30 cellular contexts compared by ENCODE assay signal in genomic region chr4:185238750-185239149, GRCh38. TPM values are rescaled to one million over a fixed set of nuclear protein-coding genes. Genes with fewer than 3 reads are reported as not detected.
A peak's percentile ranks its signal among the peaks of the same experiment; 100 is the strongest.
DNase-seq lines count a peak whose midpoint lies in the region; TF ChIP-seq lines count a peak whose summit lies in the region.
"Had no signal": no experiment of that assay in that cellular context is flagged by ENCODE, and none has a peak within 500 bp of the region (broad histone marks: within the 10 kb centered on the region; RNA-seq: fewer than 3 reads in every experiment).

No MANE protein-coding gene starts in this region.

- TF ChIP-seq CTCF in chondrocyte (IDR thresholded peaks at IDR 0.05), result no peak
- no peak for TF ChIP-seq CTCF in osteoblast (IDR thresholded peaks at IDR 0.05; ENCODE audit: extremely low read depth, low read depth, low read length)

- no peaks in the 10 kb centered on the region for H3K36me3 ChIP-seq in osteoblast (ENCODE audit: insufficient read depth, low read length)
- H3K36me3 ChIP-seq: cardiac muscle cell, heart left ventricle, neutrophil, thyroid gland, vagina had no signal

- CTCF ChIA-PET in activated CD4-positive, alpha-beta memory T cell treated with anti-CD3 and anti-CD28 coated beads for 36 hours (lab: Charles Lee), result no interaction called here
- CTCF ChIA-PET in activated CD4-positive, alpha-beta memory T cell treated with anti-CD3 and anti-CD28 coated beads, Interleukin-2, amount 10 ng/mL, durations not matched to agents 7 days and 5 days (lab: Charles Lee), result no interaction called here

- H4K20me1 ChIP-seq in osteoblast (ENCODE audit: insufficient read depth, low read length), result peaks cover 26% of the 10 kb centered on the region

- H3K27ac Mint-ChIP-seq in activated CD4-positive, alpha-beta memory T cell treated with anti-CD3 and anti-CD28 coated beads for 36 hours, result peak overlapping the region; percentile 68
- H3K27ac Mint-ChIP-seq in activated CD4-positive, alpha-beta memory T cell treated with anti-CD3 and anti-CD28 coated beads, Interleukin-2, amount 10 ng/mL, durations not matched to agents 7 days and 5 days, result no peak overlapping the region
- H3K27ac Mint-ChIP-seq in chondrocyte (ENCODE audit: unreplicated experiment), result peak overlapping the region; percentile 74
- H3K27ac Mint-ChIP-seq: B cell, mesothelial cell of epicardium, progenitor cell of endocrine pancreas, WTC11 had no signal

- peaks cover 37% of the 10 kb centered on the region for H3K4me1 Mint-ChIP-seq in activated CD4-positive, alpha-beta memory T cell treated with anti-CD3 and anti-CD28 coated beads for 36 hours (ENCODE audit: low read depth)
- peaks cover 10% of the 10 kb centered on the region for H3K4me1 Mint-ChIP-seq in activated CD4-positive, alpha-beta memory T cell treated with anti-CD3 and anti-CD28 coated beads, Interleukin-2, amount 10 ng/mL, durations not matched to agents 7 days and 5 days
- peaks cover 66% of the 10 kb centered on the region for H3K4me1 Mint-ChIP-seq in chondrocyte (ENCODE audit: low read depth)

- no peaks in the 10 kb centered on the region for H3K9me3 ChIP-seq in osteoblast (ENCODE audit: low read depth, low read length)
- H3K9me3 ChIP-seq: neutrophil, thyroid gland, vagina had no signal

- DNase-seq in activated CD4-positive, alpha-beta memory T cell treated with anti-CD3 and anti-CD28 coated beads for 36 hours, result no peak
- no peak for DNase-seq in activated CD4-positive, alpha-beta memory T cell treated with anti-CD3 and anti-CD28 coated beads, Interleukin-2, amount 10 ng/mL, durations not matched to agents 7 days and 5 days
- DNase-seq in chondrocyte (ENCODE audit: low spot score), result no peak
- DNase-seq in osteoblast (ENCODE audit: insufficient read length, low spot score, missing footprints), result no peak
- DNase-seq in T-helper 9 cell, result no peak
- DNase-seq in mesenteric fat pad (ENCODE audit: low spot score), result no peak
- no peak for DNase-seq in occipital lobe (lab: John Stamatoyannopoulos, UW)
- DNase-seq: aorta; CD4-positive, alpha-beta memory T cell; cortex of kidney; effector memory CD8-positive, alpha-beta T cell; foreskin keratinocyte; heart left ventricle; NCI-H1417 treated with DMSO at 0.1 percent for 48 hours; NCI-H2081; NCI-H510A; NK-92 treated with Interleukin-12 subunit alpha and Interleukin-12 subunit beta, amount 100 ng/mL, for 24 hours; T-helper 1 cell; thyroid gland had no signal

- H3K79me2 ChIP-seq in osteoblast (ENCODE audit: insufficient read depth, low read length), result peaks cover 60% of the 10 kb centered on the region

- H3K9me3 Mint-ChIP-seq in activated CD4-positive, alpha-beta memory T cell treated with anti-CD3 and anti-CD28 coated beads for 36 hours, result no peaks in the 10 kb centered on the region
- H3K9me3 Mint-ChIP-seq in activated CD4-positive, alpha-beta memory T cell treated with anti-CD3 and anti-CD28 coated beads, Interleukin-2, amount 10 ng/mL, durations not matched to agents 7 days and 5 days, result no peaks in the 10 kb centered on the region
- H3K9me3 Mint-ChIP-seq in chondrocyte (ENCODE audit: low read depth), result no peaks in the 10 kb centered on the region
- H3K9me3 Mint-ChIP-seq: activated T-helper 1 cell treated with anti-CD3 and anti-CD28 coated beads, Interleukin-12 subunit alpha, Interleukin-12 subunit beta, Interleukin-2, Interleukin-4 antibody, amounts not matched to agents 30 ng/mL and 10 ng/mL and 1 ng/mL, durations not matched to agents 14 hours and 24 hours and 36 hours; effector memory CD8-positive, alpha-beta T cell had no signal

- intact Hi-C loops in activated CD4-positive, alpha-beta memory T cell treated with anti-CD3 and anti-CD28 coated beads for 36 hours (cut with micrococcal nuclease), result loop anchor here (1.0 to 2.0 kb wide), 3 partner anchors 16 to 157 kb away; partner anchors contain the start of gene LRP2BP

- no peak overlapping the region for H3K4me3 ChIP-seq in osteoblast (ENCODE audit: insufficient read depth, low read length)
- H3K4me3 ChIP-seq: cardiac muscle cell, GM12878, heart left ventricle, SK-N-MC, thyroid gland, vagina had no signal

- H3K4me2 ChIP-seq in osteoblast (ENCODE audit: insufficient read depth, low read length), result peak overlapping the region; percentile 41

- H3K36me3 Mint-ChIP-seq in activated CD4-positive, alpha-beta memory T cell treated with anti-CD3 and anti-CD28 coated beads for 36 hours, result no peaks in the 10 kb centered on the region
- H3K36me3 Mint-ChIP-seq in activated CD4-positive, alpha-beta memory T cell treated with anti-CD3 and anti-CD28 coated beads, Interleukin-2, amount 10 ng/mL, durations not matched to agents 7 days and 5 days (ENCODE audit: low read depth), result peaks cover 4% of the 10 kb centered on the region
- H3K36me3 Mint-ChIP-seq in chondrocyte (ENCODE audit: low read depth), result no peaks in the 10 kb centered on the region

- TF ChIP-seq RAD21 in Ishikawa (IDR thresholded peaks at IDR 0.05; ENCODE audit: low read depth), result no peak

- H3K4me1 ChIP-seq in osteoblast (ENCODE audit: insufficient read depth, low read length), result peaks cover 33% of the 10 kb centered on the region
- H3K4me1 ChIP-seq: foreskin keratinocyte, vagina had no signal

- no peak overlapping the region for H3K4me3 Mint-ChIP-seq in activated CD4-positive, alpha-beta memory T cell treated with anti-CD3 and anti-CD28 coated beads for 36 hours
- H3K4me3 Mint-ChIP-seq in activated CD4-positive, alpha-beta memory T cell treated with anti-CD3 and anti-CD28 coated beads, Interleukin-2, amount 10 ng/mL, durations not matched to agents 7 days and 5 days, result no peak overlapping the region
- H3K4me3 Mint-ChIP-seq in chondrocyte (ENCODE audit: unreplicated experiment), result no peak overlapping the region
- H3K4me3 Mint-ChIP-seq: activated T-helper 1 cell treated with anti-CD3 and anti-CD28 coated beads, Interleukin-12 subunit alpha, Interleukin-12 subunit beta, Interleukin-2, Interleukin-4 antibody, amounts not matched to agents 30 ng/mL and 10 ng/mL and 1 ng/mL, durations not matched to agents 14 hours and 24 hours and 36 hours; B cell; CD4-positive, alpha-beta memory T cell; effector memory CD8-positive, alpha-beta T cell; mesothelial cell of epicardium; WTC11 had no signal

- no peaks in the 10 kb centered on the region for H3K27me3 Mint-ChIP-seq in activated CD4-positive, alpha-beta memory T cell treated with anti-CD3 and anti-CD28 coated beads for 36 hours
- H3K27me3 Mint-ChIP-seq in activated CD4-positive, alpha-beta memory T cell treated with anti-CD3 and anti-CD28 coated beads, Interleukin-2, amount 10 ng/mL, durations not matched to agents 7 days and 5 days, result no peaks in the 10 kb centered on the region
- no peaks in the 10 kb centered on the region for H3K27me3 Mint-ChIP-seq in chondrocyte (ENCODE audit: low read depth)
- H3K27me3 Mint-ChIP-seq: B cell; CD4-positive, alpha-beta memory T cell; effector memory CD8-positive, alpha-beta T cell; progenitor cell of endocrine pancreas had no signal

- no peak for TF ChIP-seq EP300 in Ishikawa (IDR thresholded peaks at IDR 0.05; ENCODE audit: borderline replicate concordance)

- H3K27me3 ChIP-seq in osteoblast (ENCODE audit: insufficient read depth, low read length), result no peaks in the 10 kb centered on the region
- H3K27me3 ChIP-seq: cardiac muscle cell, foreskin keratinocyte, heart left ventricle, thyroid gland, vagina had no signal

- H3K27ac ChIP-seq in osteoblast (ENCODE audit: low read depth, low read length), result peak overlapping the region; percentile 74
- H3K27ac ChIP-seq: cardiac muscle cell, foreskin keratinocyte, heart left ventricle, neutrophil, SK-N-MC, thyroid gland, vagina had no signal

- no peak overlapping the region for H2AFZ ChIP-seq in osteoblast (ENCODE audit: low read length)

- POLR2A ChIA-PET in activated CD4-positive, alpha-beta memory T cell treated with anti-CD3 and anti-CD28 coated beads for 36 hours (lab: Charles Lee), result no interaction called here
- POLR2A ChIA-PET in activated CD4-positive, alpha-beta memory T cell treated with anti-CD3 and anti-CD28 coated beads, Interleukin-2, amount 10 ng/mL, durations not matched to agents 7 days and 5 days (lab: Charles Lee), result no interaction called here

TF ChIP-seq in Ishikawa, 13 proteins besides CTCF, POLR2A, EP300 and RAD21:
- no peak for TF ChIP-seq TAF1 (IDR thresholded peaks at IDR 0.05; ENCODE audit: low read depth)
- TF ChIP-seq NFIC (IDR thresholded peaks at IDR 0.05), result peak; percentile 22; the same call in 1 of the 2 replicates

RNA-seq across cellular contexts. Expression of gene SNX25, which starts 29.4 kb away (rescaled TPM):
- 10 to 100 TPM; 18.9 to 21.6 TPM for total RNA-seq in activated CD4-positive, alpha-beta memory T cell treated with anti-CD3 and anti-CD28 coated beads for 36 hours
- 10 to 100 TPM; 18.0 to 18.5 TPM for total RNA-seq in activated CD4-positive, alpha-beta memory T cell treated with anti-CD3 and anti-CD28 coated beads, Interleukin-2, amount 10 ng/mL, durations not matched to agents 7 days and 5 days
- total RNA-seq in chondrocyte, result 53.5 to 57.5 TPM (median 53.6 TPM) in 3 replicates
- 66.3 and 98.1 TPM in 2 replicates for total RNA-seq in osteoblast
- 15.5 TPM for total RNA-seq in mesenteric fat pad
- 50.4 TPM for total RNA-seq in occipital lobe

RNA-seq across cellular contexts. Expression of gene CFAP97, which starts 35.0 kb away (rescaled TPM):
- total RNA-seq in activated CD4-positive, alpha-beta memory T cell treated with anti-CD3 and anti-CD28 coated beads for 36 hours, result 10 to 100 TPM; 47.5 to 48.6 TPM
- 10 to 100 TPM; 31.9 to 32.1 TPM for total RNA-seq in activated CD4-positive, alpha-beta memory T cell treated with anti-CD3 and anti-CD28 coated beads, Interleukin-2, amount 10 ng/mL, durations not matched to agents 7 days and 5 days
- total RNA-seq in chondrocyte, result 48.5 to 53.1 TPM (median 50.1 TPM) in 3 replicates
- 74.3 and 77.1 TPM in 2 replicates for total RNA-seq in osteoblast
- 45.1 TPM for total RNA-seq in mesenteric fat pad
- total RNA-seq in occipital lobe, result 73.5 TPM
